ENCODE assay signal across 7 cellular contexts in genomic region chr1:158998781-158999161, GRCh38. TPM values are rescaled to one million over a fixed set of nuclear protein-coding genes. Genes with fewer than 3 reads are reported as not detected.
DNase-seq lines count a peak whose midpoint lies in the region; ATAC-seq and TF ChIP-seq lines count a peak whose summit lies in the region.

No MANE protein-coding gene starts in this region.

- peaks cover 27% of the 10 kb centered on the region for H3K4me1 Mint-ChIP-seq in HFFc6 (ENCODE audit: low read depth)
- peaks cover 41% of the 10 kb centered on the region for H3K4me1 Mint-ChIP-seq in activated T-cell treated with anti-CD3 and anti-CD28 coated beads, Interleukin-2, amount 50 U/mL, for 4 hours (ENCODE audit: low read depth)
- H3K4me1 Mint-ChIP-seq in neural crest cell: peaks cover 40% of the 10 kb centered on the region

- no peaks in the 10 kb centered on the region for H3K9me3 ChIP-seq in ES-I3 (ENCODE audit: control insufficient read depth, insufficient read depth, low read length)

- H3K4me3 Mint-ChIP-seq in HFFc6 (peak overlapping the region; percentile 88), neural crest cell (peak overlapping the region; percentile 86)
- H3K4me3 Mint-ChIP-seq in activated T-cell treated with anti-CD3 and anti-CD28 coated beads, Interleukin-2, amount 50 U/mL, for 4 hours: no peak overlapping the region

- no peaks in the 10 kb centered on the region for H3K9me3 Mint-ChIP-seq in HFFc6
- H3K9me3 Mint-ChIP-seq in activated T-cell treated with anti-CD3 and anti-CD28 coated beads, Interleukin-2, amount 50 U/mL, for 4 hours: peaks cover 2% of the 10 kb centered on the region
- no peaks in the 10 kb centered on the region for H3K9me3 Mint-ChIP-seq in neural crest cell

- peak; percentile 33 for DNase-seq in HFFc6
- DNase-seq in NCI-H345 treated with DMSO at 0.1 percent for 48 hours (lab: John Stamatoyannopoulos, UW; ENCODE audit: unreplicated experiment): peak; percentile 23
- peak; percentile 29 for DNase-seq in activated T-cell treated with anti-CD3 and anti-CD28 coated beads, Interleukin-2, amount 50 U/mL, for 4 hours
- DNase-seq in foreskin fibroblast: peak; percentile 30 to 73
- DNase-seq in neural crest cell (ENCODE audit: low read depth, low spot score): peak; percentile 36

- peak overlapping the region; percentile 85 for H3K27ac Mint-ChIP-seq in HFFc6
- no peak overlapping the region for H3K27ac Mint-ChIP-seq in neural crest cell (ENCODE audit: unreplicated experiment)

- peak overlapping the region; percentile 58 to 83 for H3K4me3 ChIP-seq in foreskin fibroblast (ENCODE audit: low read depth in 1 of 2, low read length in 2 of 2)

- no peaks in the 10 kb centered on the region for H3K36me3 Mint-ChIP-seq in HFFc6 (ENCODE audit: low read depth)
- H3K36me3 Mint-ChIP-seq in activated T-cell treated with anti-CD3 and anti-CD28 coated beads, Interleukin-2, amount 50 U/mL, for 4 hours (ENCODE audit: insufficient read depth): peaks cover 3% of the 10 kb centered on the region
- no peaks in the 10 kb centered on the region for H3K36me3 Mint-ChIP-seq in neural crest cell (ENCODE audit: low read depth)

- H3K9ac ChIP-seq in ES-I3 (ENCODE audit: low read depth, low read length): peak overlapping the region; percentile 58

- TF ChIP-seq CTCF in HFFc6 (IDR thresholded peaks at IDR 0.05) (peak; percentile 98), foreskin fibroblast (IDR thresholded peaks at IDR 0.05; ENCODE audit: low read depth, low read length) (peak; percentile 77), neural crest cell (conservative IDR thresholded peaks at IDR 0.05) (peak; percentile 97)

- H3K4me1 ChIP-seq in ES-I3 (ENCODE audit: insufficient read depth, low read length): peaks cover 10% of the 10 kb centered on the region; the same call in 1 of the 2 replicates

- no peaks in the 10 kb centered on the region for H3K36me3 ChIP-seq in ES-I3 (ENCODE audit: insufficient read depth, low read length)

- peak; percentile 43 to 47 for ATAC-seq in activated T-cell treated with anti-CD3 and anti-CD28 coated beads, Interleukin-2, amount 50 U/mL, for 4 hours
- ATAC-seq in HG03039 (IDR thresholded peaks at IDR 0.05; ENCODE audit: unreplicated experiment): no peak

- peaks cover 3% of the 10 kb centered on the region for H3K27me3 Mint-ChIP-seq in HFFc6 (ENCODE audit: insufficient read depth)
- no peaks in the 10 kb centered on the region for H3K27me3 Mint-ChIP-seq in activated T-cell treated with anti-CD3 and anti-CD28 coated beads, Interleukin-2, amount 50 U/mL, for 4 hours (ENCODE audit: low read depth)
- no peaks in the 10 kb centered on the region for H3K27me3 Mint-ChIP-seq in neural crest cell (ENCODE audit: low read depth)

RNA-seq across cellular contexts. Expression of gene IFI16, which starts 10.9 kb away (rescaled TPM):
- total RNA-seq in HFFc6 (2021; fragmentation: NEBNext Ultra II Directional; extraction: Animal tissue kit (Norgen Biotek cat#: 25700)): 10 to 100 TPM; 50.5 to 70.7 (median 67.3) TPM
- 100 to 1,000 TPM; 186 to 199 (median 196) TPM for total RNA-seq in activated T-cell treated with anti-CD3 and anti-CD28 coated beads, Interleukin-2, amount 50 U/mL, for 4 hours
- total RNA-seq in neural crest cell: 4.9 and 6.3 TPM in 2 replicates
